In genomic region chr10:118799779-118800178, GRCh38 we compare ENCODE assay signal across 15 cellular contexts. TPM values are rescaled to one million over a fixed set of nuclear protein-coding genes. Genes with fewer than 3 reads are reported as not detected.
DNase-seq lines count a peak whose midpoint lies in the region; ATAC-seq, FAIRE-seq and TF ChIP-seq lines count a peak whose summit lies in the region.
"Had no signal": no experiment of that assay in that cellular context is flagged by ENCODE, and none has a peak within 500 bp of the region (broad histone marks: within the 10 kb centered on the region; RNA-seq: fewer than 3 reads in every experiment).

No MANE protein-coding gene starts in this region.

- H4K20me1 ChIP-seq in osteoblast (ENCODE audit: insufficient read depth, low read length): no peaks in the 10 kb centered on the region

- H2AFZ ChIP-seq in osteoblast (ENCODE audit: low read length): no peak overlapping the region

- H3K9me3 ChIP-seq in osteoblast (ENCODE audit: low read depth, low read length) (no peaks in the 10 kb centered on the region), aorta (ENCODE audit: control insufficient read depth, low read length) (no peaks in the 10 kb centered on the region)
- H3K9me3 ChIP-seq: testis had no signal

- H3K27me3 ChIP-seq in osteoblast (ENCODE audit: insufficient read depth, low read length) (no peaks in the 10 kb centered on the region), aorta (ENCODE audit: control insufficient read depth in 1 of 2, insufficient read depth in 2 of 2, low read length in 1 of 2) (no peaks in the 10 kb centered on the region)
- H3K27me3 ChIP-seq: testis had no signal

- H3K27ac ChIP-seq in osteoblast (ENCODE audit: low read depth, low read length) (no peak overlapping the region), aorta (ENCODE audit: low read depth in 1 of 2, low read length in 2 of 2) (no peak overlapping the region)
- H3K27ac ChIP-seq: testis had no signal

- H3K79me2 ChIP-seq in osteoblast (ENCODE audit: insufficient read depth, low read length): no peaks in the 10 kb centered on the region

- H3K4me1 ChIP-seq in osteoblast (ENCODE audit: insufficient read depth, low read length) (peaks cover 4% of the 10 kb centered on the region), aorta (ENCODE audit: control insufficient read depth in 1 of 2, insufficient read depth in 2 of 2, low read length in 2 of 2) (no peaks in the 10 kb centered on the region)
- H3K4me1 ChIP-seq: testis had no signal

- TF ChIP-seq CTCF in cardiac fibroblast (IDR thresholded peaks at IDR 0.05; ENCODE audit: low read depth, low read length) (no peak), osteoblast (IDR thresholded peaks at IDR 0.05; ENCODE audit: extremely low read depth, low read depth, low read length) (no peak)

- H3K36me3 ChIP-seq in osteoblast (ENCODE audit: insufficient read depth, low read length): no peaks in the 10 kb centered on the region
- H3K36me3 ChIP-seq in aorta (ENCODE audit: control insufficient read depth in 1 of 2, insufficient read depth in 2 of 2, low read length in 1 of 2): no peaks in the 10 kb centered on the region

- intact Hi-C loops in aorta (cut with DNase I): loop anchor here (10.0 kb wide), 1 partner anchor 235 kb away; no protein-coding TSS in a partner anchor

- H3K4me3 ChIP-seq in cardiac fibroblast (replicated peaks in 1 of 2; ENCODE audit: low read depth in 2 of 2, low read length in 2 of 2) (no peak overlapping the region), osteoblast (ENCODE audit: insufficient read depth, low read length) (no peak overlapping the region), aorta (ENCODE audit: low read length in 2 of 2) (no peak overlapping the region)
- H3K4me3 ChIP-seq: testis had no signal

- DNase-seq in H54 (ENCODE audit: insufficient read length, low spot score) (peak; percentile 38), NCI-H2196 treated with DMSO at 0.1 percent for 48 hours (lab: John Stamatoyannopoulos, UW; ENCODE audit: unreplicated experiment) (peak; percentile 3), cardiac fibroblast (ENCODE audit: low read depth in 2 of 2) (peak; percentile 36 to 72), osteoblast (ENCODE audit: insufficient read length, low spot score, missing footprints) (peak; percentile 57), aorta (no peak)
- DNase-seq in stimulated activated CD4-positive, alpha-beta T cell treated with anti-CD3 and anti-CD28 coated beads, Interleukin-1b, Interleukin-23, amount 100 ng/mL, for 48 hours: no peak
- no peak for DNase-seq in stimulated activated CD4-positive, alpha-beta T cell treated with anti-CD3 and anti-CD28 coated beads, Interleukin-12 subunit alpha, Interleukin-12 subunit beta, amount 100 ng/mL, for 4 hours
- DNase-seq: activated naive CD4-positive, alpha-beta T cell treated with anti-CD3 and anti-CD28 coated beads, Interleukin-2, amount 50 U/mL, for 16 hours; CD8-positive, alpha-beta memory T cell; Kasumi-1; NCI-H446; Right ventricle myocardium superior; small intestine; T-helper 9 cell; testis had no signal

- WGBS in aorta, 2 donors: 54 to 62% methylated on average over 3 of the region's 3 CpGs

- H3K4me2 ChIP-seq in osteoblast (ENCODE audit: insufficient read depth, low read length): no peak overlapping the region

- TF ChIP-seq POLR2A in H54 (IDR thresholded peaks at IDR 0.05; ENCODE audit: low read depth, low read length): no peak

- peak; percentile 20 for FAIRE-seq in H54 (lab: Jason Lieb, UNC)
- FAIRE-seq: small intestine had no signal

- ATAC-seq in aorta (ENCODE audit: low FRiP score): no peak

RNA-seq across cellular contexts. Expression of gene CACUL1, which starts 45.0 kb away (rescaled TPM):
- total RNA-seq in osteoblast (32.6 and 39.2 TPM in 2 replicates), aorta (10 to 100 TPM; 39.2 to 48.7 TPM)
- polyA plus RNA-seq in aorta: 1 to 10 TPM; 5.3 to 8.5 TPM

Comparison
In these comparisons a context has a peak if more than half of its experiments do, and no peak if none do; other contexts are left out.
1. DNase-seq: peak in H54 (single experiment), NCI-H2196 treated with DMSO at 0.1 percent for 48 hours (single experiment), cardiac fibroblast (2 of 2) and osteoblast (single experiment); none in stimulated activated CD4-positive, alpha-beta T cell treated with anti-CD3 and anti-CD28 coated beads, Interleukin-1b, Interleukin-23, amount 100 ng/mL, for 48 hours (single experiment), aorta (0 of 2) and stimulated activated CD4-positive, alpha-beta T cell treated with anti-CD3 and anti-CD28 coated beads, Interleukin-12 subunit alpha, Interleukin-12 subunit beta, amount 100 ng/mL, for 4 hours (single experiment).